ENCODE assay signal across 1 cellular context in genomic region chr10:21724020-21724589, GRCh38.
TF ChIP-seq lines count a peak whose summit lies in the region.

No MANE protein-coding gene starts in this region.

TF ChIP-seq in WTC11, 78 proteins besides CTCF, POLR2A, EP300 and RAD21 (continued from another document):
- TF ChIP-seq STAT6 (CRISPR knock-in tag; conservative IDR thresholded peaks at IDR 0.05; ENCODE audit: low read depth) (no peak), ZNF121 (CRISPR knock-in tag; IDR thresholded peaks at IDR 0.05) (no peak), E2F5 (CRISPR knock-in tag; IDR thresholded peaks at IDR 0.05) (no peak), TEAD4 (CRISPR knock-in tag; IDR thresholded peaks at IDR 0.05) (no peak), SP1 (CRISPR knock-in tag; conservative IDR thresholded peaks at IDR 0.05) (no peak), MXD4 (CRISPR knock-in tag; IDR thresholded peaks at IDR 0.05; ENCODE audit: borderline replicate concordance) (no peak), TEAD1 (CRISPR knock-in tag; IDR thresholded peaks at IDR 0.05) (no peak)
- TF ChIP-seq, protein P1, sequence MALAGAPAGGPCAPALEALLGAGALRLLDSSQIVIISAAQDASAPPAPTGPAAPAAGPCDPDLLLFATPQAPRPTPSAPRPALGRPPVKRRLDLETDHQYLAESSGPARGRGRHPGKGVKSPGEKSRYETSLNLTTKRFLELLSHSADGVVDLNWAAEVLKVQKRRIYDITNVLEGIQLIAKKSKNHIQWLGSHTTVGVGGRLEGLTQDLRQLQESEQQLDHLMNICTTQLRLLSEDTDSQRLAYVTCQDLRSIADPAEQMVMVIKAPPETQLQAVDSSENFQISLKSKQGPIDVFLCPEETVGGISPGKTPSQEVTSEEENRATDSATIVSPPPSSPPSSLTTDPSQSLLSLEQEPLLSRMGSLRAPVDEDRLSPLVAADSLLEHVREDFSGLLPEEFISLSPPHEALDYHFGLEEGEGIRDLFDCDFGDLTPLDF (CRISPR knock-in tag; IDR thresholded peaks at IDR 0.05) = no peak
